Comparison of ENCODE assay signal across 25 cellular contexts in the genomic region with DNA sequence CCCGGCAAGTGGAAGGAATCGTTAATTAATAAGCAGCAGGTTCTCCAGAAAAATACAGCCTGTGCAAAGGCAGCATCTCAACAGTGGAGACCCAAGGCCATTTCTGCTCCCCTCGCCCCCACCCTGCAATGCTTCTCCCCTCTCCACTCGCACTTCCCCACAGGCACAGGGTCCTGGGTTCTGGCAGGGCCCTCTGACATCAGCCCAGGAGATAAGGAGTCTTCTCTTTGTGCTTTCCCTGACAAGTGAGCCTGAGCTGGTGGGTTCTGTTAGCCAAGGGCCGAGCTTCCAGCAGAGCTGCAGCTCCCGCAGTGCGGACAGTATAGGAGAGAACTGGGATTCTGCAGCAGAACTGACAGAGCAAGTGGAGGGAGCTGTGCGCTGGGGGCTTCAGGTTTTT.
"Had no signal": no experiment of that assay in that cellular context is flagged by ENCODE, and none has a peak within 500 bp of the region (broad histone marks: within the 10 kb centered on the region; RNA-seq: fewer than 3 reads in every experiment).

No MANE protein-coding gene starts in this region.

- H3K4me1 Mint-ChIP-seq: immature natural killer cell had no signal

- H3K27ac Mint-ChIP-seq: immature natural killer cell, nephron had no signal

- H3K9me3 Mint-ChIP-seq: immature natural killer cell had no signal

- ATAC-seq: gastroesophageal sphincter, left cardiac atrium, right cardiac atrium had no signal

- H3K36me3 ChIP-seq: esophagus muscularis mucosa, gastroesophageal sphincter, left ventricle myocardium inferior, neutrophil, stomach, thoracic aorta, transverse colon had no signal

- DNase-seq: dorsolateral prefrontal cortex; effector CD8-positive, alpha-beta T cell; glutamatergic neuron; immature natural killer cell; kidney; left cardiac atrium; left ventricle myocardium inferior; mesenchymal stem cell; midbrain; right cardiac atrium; small intestine; stimulated activated CD4-positive, alpha-beta T cell treated with anti-CD3 and anti-CD28 coated beads, Interleukin-12 subunit alpha, Interleukin-12 subunit beta, amount 100 ng/mL, for 4 hours; stimulated activated naive CD4-positive, alpha-beta T cell; stomach; substantia nigra; transverse colon had no signal

- H3K9me3 ChIP-seq: gastroesophageal sphincter, neutrophil, thoracic aorta, transverse colon had no signal

- H3K36me3 Mint-ChIP-seq: immature natural killer cell had no signal

- H3K4me3 Mint-ChIP-seq: immature natural killer cell, nephron had no signal

- H3K4me1 ChIP-seq: esophagus muscularis mucosa, gastroesophageal sphincter, stomach, transverse colon had no signal

- H3K4me3 ChIP-seq: coronary artery, dorsolateral prefrontal cortex, esophagus muscularis mucosa, gastroesophageal sphincter, left ventricle myocardium inferior, lung, stomach, thoracic aorta, transverse colon had no signal

- H3K27me3 ChIP-seq: dorsolateral prefrontal cortex, transverse colon had no signal

- H3K27ac ChIP-seq: coronary artery, dorsolateral prefrontal cortex, esophagus muscularis mucosa, gastroesophageal sphincter, left ventricle myocardium inferior, neutrophil, stomach, thoracic aorta, transverse colon had no signal

- FAIRE-seq: endometrium, kidney, small intestine, urothelium cell line had no signal
